Comparison of ENCODE assay signal across 27 cellular contexts in the genomic region with DNA sequence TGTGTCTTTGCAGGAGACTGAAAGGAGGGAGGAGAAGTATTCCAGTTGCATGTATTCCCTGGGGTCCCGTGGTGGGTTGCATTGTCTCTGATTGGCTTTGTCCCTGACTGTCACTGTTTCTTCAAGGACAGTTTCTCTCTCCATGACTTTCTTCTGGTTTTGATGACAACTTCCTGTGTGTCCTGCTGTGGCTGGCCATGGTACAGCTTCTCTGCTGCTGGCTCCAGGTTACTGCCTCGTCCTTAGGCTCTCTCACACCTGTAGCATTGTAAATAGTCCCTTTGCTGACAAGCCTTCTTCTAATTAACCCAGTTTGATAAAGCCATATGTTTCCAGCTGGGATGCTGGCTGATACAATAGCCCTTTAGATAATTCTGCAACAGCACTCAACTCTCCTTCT.
"Had no signal": no experiment of that assay in that cellular context is flagged by ENCODE, and none has a peak within 500 bp of the region (broad histone marks: within the 10 kb centered on the region; RNA-seq: fewer than 3 reads in every experiment).

No MANE protein-coding gene starts in this region.

- H3K4me3 ChIP-seq: breast epithelium, gastrocnemius medialis, pancreas, psoas muscle, spleen, tibial nerve had no signal

- H3K27ac ChIP-seq: breast epithelium, epithelial cell of prostate, gastrocnemius medialis, pancreas, psoas muscle, spleen, tibial nerve had no signal

- H3K9me3 ChIP-seq: breast epithelium, gastrocnemius medialis, pancreas, psoas muscle, spleen, tibial nerve had no signal

- H3K4me3 Mint-ChIP-seq: activated CD4-positive, alpha-beta memory T cell treated with anti-CD3 and anti-CD28 coated beads for 36 hours; activated CD4-positive, alpha-beta T cell treated with anti-CD3 and anti-CD28 coated beads, Interleukin-2, amount 10 ng/mL, durations not matched to agents 24 days and 14 days; activated naive CD4-positive, alpha-beta T cell treated with anti-CD3 and anti-CD28 coated beads, Interleukin-2, amount 50 U/mL, for 24 hours; activated naive CD8-positive, alpha-beta T cell treated with anti-CD3 and anti-CD28 coated beads, Interleukin-2, amount 50 U/mL, for 24 hours; activated T-cell treated with anti-CD3 and anti-CD28 coated beads, Interleukin-2, amount 50 U/mL, for 4 hours; dendritic cell treated with granulocyte-macrophage colony-stimulating factor and Interleukin-4, amounts not matched to agents 40 ng/mL and 50 ng/mL, for 4 days; mesothelial cell of epicardium; naive B cell; nephron progenitor cell had no signal

- H3K36me3 Mint-ChIP-seq: activated CD4-positive, alpha-beta memory T cell treated with anti-CD3 and anti-CD28 coated beads for 36 hours; activated naive CD4-positive, alpha-beta T cell treated with anti-CD3 and anti-CD28 coated beads, Interleukin-2, amount 50 U/mL, for 24 hours; mesothelial cell of epicardium had no signal

- ATAC-seq: activated naive CD8-positive, alpha-beta T cell treated with anti-CD3 and anti-CD28 coated beads, Interleukin-2, amount 50 U/mL, for 24 hours; activated T-cell treated with anti-CD3 and anti-CD28 coated beads, Interleukin-2, amount 50 U/mL, for 4 hours; gastrocnemius medialis; left colon; pancreas; psoas muscle had no signal

- FAIRE-seq: endometrium, keratinocyte, pancreas had no signal

- H3K9me3 Mint-ChIP-seq: activated CD4-positive, alpha-beta memory T cell treated with anti-CD3 and anti-CD28 coated beads for 36 hours; activated CD4-positive, alpha-beta T cell treated with anti-CD3 and anti-CD28 coated beads, Interleukin-2, amount 10 ng/mL, durations not matched to agents 24 days and 14 days; activated naive CD4-positive, alpha-beta T cell treated with anti-CD3 and anti-CD28 coated beads, Interleukin-2, amount 50 U/mL, for 24 hours; activated naive CD8-positive, alpha-beta T cell treated with anti-CD3 and anti-CD28 coated beads, Interleukin-2, amount 50 U/mL, for 24 hours; activated T-cell treated with anti-CD3 and anti-CD28 coated beads, Interleukin-2, amount 50 U/mL, for 4 hours; activated T-helper 2 cell treated with anti-CD3 and anti-CD28 coated beads, Interferon-gamma antibody, Interleukin-2, Interleukin-4, amounts not matched to agents 10 μg/mL and 5 μg/mL and 100 μg/mL, durations not matched to agents 14 hours and 24 hours and 36 hours; dendritic cell treated with granulocyte-macrophage colony-stimulating factor and Interleukin-4, amounts not matched to agents 40 ng/mL and 50 ng/mL, for 4 days; mesothelial cell of epicardium; naive B cell; nephron progenitor cell had no signal

- H3K36me3 ChIP-seq: breast epithelium, gastrocnemius medialis, pancreas, spleen, tibial nerve had no signal

- DNase-seq: activated CD4-positive, alpha-beta memory T cell treated with anti-CD3 and anti-CD28 coated beads for 36 hours; activated CD4-positive, alpha-beta T cell treated with anti-CD3 and anti-CD28 coated beads, Interleukin-2, amount 10 ng/mL, durations not matched to agents 24 days and 14 days; activated CD4-positive, CD25-positive, alpha-beta regulatory T cell treated with anti-CD3 and anti-CD28 coated beads, Interleukin-2, amount 50 U/mL, for 72 hours; activated naive CD8-positive, alpha-beta T cell treated with anti-CD3 and anti-CD28 coated beads, Interleukin-2, amount 50 U/mL, for 24 hours; activated T-cell treated with anti-CD3 and anti-CD28 coated beads, Interleukin-2, amount 50 U/mL, for 4 hours; central memory CD4-positive, alpha-beta T cell; effector CD4-positive, alpha-beta T cell; gastrocnemius medialis; left colon; mammary epithelial cell; naive B cell; nephron progenitor cell; nucleus accumbens; pancreas; psoas muscle; spleen; stimulated activated naive CD4-positive, alpha-beta T cell treated with Interleukin-2 at 50 U/mL for 16 hours; T-helper 2 cell had no signal

- H3K27me3 ChIP-seq: breast epithelium, gastrocnemius medialis, pancreas, spleen, tibial nerve had no signal

- H3K27me3 Mint-ChIP-seq: activated naive CD4-positive, alpha-beta T cell treated with anti-CD3 and anti-CD28 coated beads, Interleukin-2, amount 50 U/mL, for 24 hours; naive B cell had no signal

- H3K27ac Mint-ChIP-seq: activated CD4-positive, alpha-beta memory T cell treated with anti-CD3 and anti-CD28 coated beads for 36 hours; activated CD4-positive, alpha-beta T cell treated with anti-CD3 and anti-CD28 coated beads, Interleukin-2, amount 10 ng/mL, durations not matched to agents 24 days and 14 days; activated naive CD4-positive, alpha-beta T cell treated with anti-CD3 and anti-CD28 coated beads, Interleukin-2, amount 50 U/mL, for 24 hours; activated naive CD8-positive, alpha-beta T cell treated with anti-CD3 and anti-CD28 coated beads, Interleukin-2, amount 50 U/mL, for 24 hours; activated T-helper 2 cell treated with anti-CD3 and anti-CD28 coated beads, Interferon-gamma antibody, Interleukin-2, Interleukin-4, amounts not matched to agents 10 μg/mL and 5 μg/mL and 100 μg/mL, durations not matched to agents 14 hours and 24 hours and 36 hours; dendritic cell treated with granulocyte-macrophage colony-stimulating factor and Interleukin-4, amounts not matched to agents 40 ng/mL and 50 ng/mL, for 4 days; mesothelial cell of epicardium; nephron progenitor cell had no signal

- H3K4me1 ChIP-seq: breast epithelium, gastrocnemius medialis, psoas muscle had no signal
